ENCODE assay signal across 12 cellular contexts in the genomic region with DNA sequence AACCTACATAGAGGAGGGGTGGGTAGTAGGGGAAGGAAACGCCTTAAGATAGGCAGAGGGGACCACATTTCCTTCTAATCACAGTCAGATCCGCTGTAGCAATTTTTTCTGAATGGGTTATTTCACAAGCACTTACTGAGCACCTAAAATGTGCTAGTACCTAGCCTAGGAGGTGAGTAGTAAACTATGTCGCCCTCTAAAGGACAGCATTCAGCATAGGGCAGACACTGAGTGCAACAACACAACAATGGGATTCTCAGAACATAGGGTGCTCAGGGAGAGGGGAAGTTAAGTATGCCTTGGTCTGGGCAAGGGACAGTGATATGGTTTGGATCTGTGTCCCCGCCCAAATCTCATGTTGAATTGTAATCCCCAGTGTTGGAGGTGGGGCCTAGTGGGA.
DNase-seq lines count a peak whose midpoint lies in the region; ATAC-seq lines count a peak whose summit lies in the region.
"Had no signal": no experiment of that assay in that cellular context is flagged by ENCODE, and none has a peak within 500 bp of the region (broad histone marks: within the 10 kb centered on the region; RNA-seq: fewer than 3 reads in every experiment).

No MANE protein-coding gene starts in this region.

- peak; percentile 26 for DNase-seq in DMS53 (lab: John Stamatoyannopoulos, UW)
- DNase-seq in DMS53 treated with DMSO at 0.1 percent for 48 hours (lab: John Stamatoyannopoulos, UW; ENCODE audit: unreplicated experiment): no peak
- DNase-seq in HT1080 (ENCODE audit: low read depth): peak; percentile 16
- DNase-seq in SKM-1 (lab: John Stamatoyannopoulos, UW; ENCODE audit: unreplicated experiment): peak; percentile 49
- peak; percentile 6 for DNase-seq in kidney tubule cell (ENCODE audit: low spot score)
- DNase-seq in activated CD4-positive, alpha-beta T cell treated with anti-CD3 and anti-CD28 coated beads, Interleukin-2, amount 50 U/mL, for 4 hours: no peak
- DNase-seq: activated CD4-positive, alpha-beta T cell treated with anti-CD3 and anti-CD28 coated beads, Interleukin-2, amount 10 ng/mL, durations not matched to agents 24 days and 14 days; DMS79 treated with DMSO at 0.1 percent for 48 hours; hippocampal formation; NCI-H1105 treated with DMSO at 0.1 percent for 48 hours had no signal

- no peak for ATAC-seq in HG03196 (IDR thresholded peaks at IDR 0.05; ENCODE audit: unreplicated experiment)
- no peak for ATAC-seq in GM19452 (IDR thresholded peaks at IDR 0.05; ENCODE audit: unreplicated experiment)

Comparison
In these comparisons a context has a peak if more than half of its experiments do, and no peak if none do; other contexts are left out.
1. DNase-seq: peak in DMS53 (single experiment), HT1080 (single experiment), SKM-1 (single experiment) and kidney tubule cell (single experiment); none in DMS53 treated with DMSO at 0.1 percent for 48 hours (single experiment) and activated CD4-positive, alpha-beta T cell treated with anti-CD3 and anti-CD28 coated beads, Interleukin-2, amount 50 U/mL, for 4 hours (0 of 2).